In genomic region chr6:148382856-148383255, GRCh38 we compare ENCODE assay signal across 18 cellular contexts.
"Had no signal": no experiment of that assay in that cellular context is flagged by ENCODE, and none has a peak within 500 bp of the region (broad histone marks: within the 10 kb centered on the region; RNA-seq: fewer than 3 reads in every experiment).

No MANE protein-coding gene starts in this region.

- ATAC-seq: activated T-cell treated with anti-CD3 and anti-CD28 coated beads, Interleukin-2, amount 50 U/mL, for 4 hours; heart right ventricle; mucosa of descending colon; natural killer cell; right lobe of liver; stimulated activated effector memory CD8-positive, alpha-beta T cell treated with anti-CD3 and anti-CD28 coated beads, Interleukin-12 subunit alpha, Interleukin-12 subunit beta, amount 100 ng/mL, for 72 hours had no signal

- DNase-seq: activated CD4-positive, alpha-beta T cell treated with anti-CD3 and anti-CD28 coated beads for 1 hour; activated CD4-positive, alpha-beta T cell treated with anti-CD3 and anti-CD28 coated beads, Interleukin-2, amount 50 U/mL, for 48 hours; activated gamma-delta T cell; activated naive CD8-positive, alpha-beta T cell treated with anti-CD3 and anti-CD28 coated beads for 36 hours; activated T-cell treated with anti-CD3 and anti-CD28 coated beads, Interleukin-2, amount 50 U/mL, for 4 hours; colonic mucosa; effector memory CD4-positive, alpha-beta T cell; foreskin fibroblast; heart right ventricle; mucosa of descending colon; natural killer cell; nucleus accumbens; right lobe of liver; Right ventricle myocardium superior had no signal

- H3K27me3 ChIP-seq: cardiac muscle cell, colonic mucosa, heart right ventricle, right lobe of liver, tibial nerve had no signal

- H3K36me3 ChIP-seq: cardiac muscle cell, colonic mucosa, heart right ventricle, right lobe of liver, tibial nerve had no signal

- H3K27ac ChIP-seq: cardiac muscle cell, colonic mucosa, right lobe of liver had no signal

- H3K4me1 ChIP-seq: colonic mucosa, right lobe of liver had no signal

- H3K4me3 ChIP-seq: cardiac muscle cell, colonic mucosa, heart right ventricle, lung, mucosa of descending colon, right lobe of liver, tibial nerve had no signal

- H3K9me3 ChIP-seq: colonic mucosa, heart right ventricle, mucosa of descending colon, right lobe of liver, tibial nerve had no signal
